ENCODE assay signal across 13 cellular contexts in genomic region chr5:145471026-145471425, GRCh38.
"Had no signal": no experiment of that assay in that cellular context is flagged by ENCODE, and none has a peak within 500 bp of the region (broad histone marks: within the 10 kb centered on the region; RNA-seq: fewer than 3 reads in every experiment).

No MANE protein-coding gene starts in this region.

- H3K36me3 ChIP-seq: neutrophil, stomach, thoracic aorta, transverse colon had no signal

- H3K4me3 ChIP-seq: hepatocyte, psoas muscle, stomach, thoracic aorta, transverse colon had no signal

- H3K4me1 ChIP-seq: psoas muscle had no signal

- H3K27ac ChIP-seq: hepatocyte, neutrophil, psoas muscle, thoracic aorta, transverse colon had no signal

- H2AFZ ChIP-seq: hepatocyte had no signal

- H3K4me2 ChIP-seq: hepatocyte had no signal

- H3K27me3 ChIP-seq: hepatocyte, neutrophil, stomach, transverse colon had no signal

- H3K9me3 ChIP-seq: neutrophil, psoas muscle, stomach, thoracic aorta, transverse colon had no signal

- H3K79me2 ChIP-seq: hepatocyte had no signal

- DNase-seq: dermis blood vessel endothelial cell; head of caudate nucleus; naive B cell; psoas muscle; stimulated activated CD4-positive, alpha-beta T cell treated with anti-CD3 and anti-CD28 coated beads, Interleukin-2, amount 100 ng/mL, for 24 hours; stimulated activated CD4-positive, alpha-beta T cell treated with anti-CD3 and anti-CD28 coated beads, Interleukin-4, amount 100 ng/mL, for 4 hours; stimulated activated naive B cell treated with anti-CD40 and anti-IgM and Interleukin-4, amounts not matched to agents 10 μg/mL and 1 μg/mL and 100 μg/mL, for 72 hours; stomach; substantia nigra; transverse colon had no signal
